27 cellular contexts compared by ENCODE assay signal in genomic region chr1:30680429-30680828, GRCh38. TPM values are rescaled to one million over a fixed set of nuclear protein-coding genes. Genes with fewer than 3 reads are reported as not detected.
DNase-seq lines count a peak whose midpoint lies in the region; ATAC-seq and TF ChIP-seq lines count a peak whose summit lies in the region.
"Had no signal": no experiment of that assay in that cellular context is flagged by ENCODE, and none has a peak within 500 bp of the region (broad histone marks: within the 10 kb centered on the region; RNA-seq: fewer than 3 reads in every experiment).

No MANE protein-coding gene starts in this region.

- H3K23ac ChIP-seq in neuronal stem cell (ENCODE audit: low read depth, low read length, poor library complexity): no peak overlapping the region

- no peak overlapping the region for H2BK12ac ChIP-seq in neuronal stem cell (ENCODE audit: low read length)

- no peak overlapping the region for H4K91ac ChIP-seq in neuronal stem cell (ENCODE audit: low read depth, low read length, poor library complexity)

- no peak for TF ChIP-seq CTCF in gastroesophageal sphincter (IDR thresholded peaks at IDR 0.05)

- peaks cover 7% of the 10 kb centered on the region for H3K4me1 Mint-ChIP-seq in T-helper 17 cell

- intact Hi-C loops in cardiac septum (cut with DNase I): no loop called here
- intact Hi-C loops in right cardiac atrium (cut with DNase I): no loop called here

- H3K4me3 ChIP-seq in right cardiac atrium (ENCODE audit: low read length) (no peak overlapping the region), gastroesophageal sphincter (no peak overlapping the region), neuronal stem cell (ENCODE audit: low read length in 2 of 2) (no peak overlapping the region)
- H3K4me3 ChIP-seq: GM23248 had no signal

- H3K9ac ChIP-seq in neuronal stem cell (ENCODE audit: low read depth, low read length, poor library complexity): no peak overlapping the region
- H3K9ac ChIP-seq: GM23248 had no signal

- no peaks in the 10 kb centered on the region for H3K79me1 ChIP-seq in neuronal stem cell (ENCODE audit: low read depth, low read length)

- peaks cover 60% of the 10 kb centered on the region for H3K27me3 Mint-ChIP-seq in T-helper 17 cell

- no peaks in the 10 kb centered on the region for H3K27me3 ChIP-seq in right cardiac atrium (ENCODE audit: control insufficient read depth, insufficient read depth)
- H3K27me3 ChIP-seq in gastroesophageal sphincter: peaks cover 31% of the 10 kb centered on the region
- H3K27me3 ChIP-seq in neuronal stem cell (ENCODE audit: control insufficient read depth in 3 of 3, insufficient read depth in 3 of 3, low read depth in 1 of 3, low read length in 3 of 3): peaks cover 0 to 33% (median 4%) of the 10 kb centered on the region in 3 experiments

- H2AK5ac ChIP-seq in neuronal stem cell (ENCODE audit: low read depth, low read length): no peak overlapping the region

- peaks cover 7% of the 10 kb centered on the region for H3K36me3 Mint-ChIP-seq in T-helper 17 cell (ENCODE audit: low read depth)
- H3K36me3 Mint-ChIP-seq: CD8-positive, alpha-beta T cell had no signal

- H3K9me3 ChIP-seq in right cardiac atrium (ENCODE audit: control insufficient read depth, low read length): no peaks in the 10 kb centered on the region
- peaks cover 0 to 3% (median 0%) of the 10 kb centered on the region in 3 donors for H3K9me3 ChIP-seq in gastroesophageal sphincter
- H3K9me3 ChIP-seq in neuronal stem cell (replicated peaks in 1 of 2; ENCODE audit: control insufficient read depth in 2 of 2, insufficient read depth in 1 of 2, low read depth in 1 of 2, low read length in 2 of 2): peaks cover 0 to 7% of the 10 kb centered on the region in 2 donors
- H3K9me3 ChIP-seq in T-helper 17 cell (ENCODE audit: control insufficient read depth, low read length, poor library complexity, severe bottlenecking): no peaks in the 10 kb centered on the region
- H3K9me3 ChIP-seq: Caco-2 had no signal

- DNase-seq in cardiac septum (ENCODE audit: low spot score): peak; percentile 57
- DNase-seq in right cardiac atrium: no peak
- DNase-seq in neuronal stem cell (ENCODE audit: low spot score): no peak
- DNase-seq in NCI-H748 treated with DMSO at 0.1 percent for 48 hours (lab: John Stamatoyannopoulos, UW): no peak
- DNase-seq in T-helper 17 cell: no peak
- DNase-seq: C1 segment of cervical spinal cord; Caco-2; CD8-positive, alpha-beta T cell; DMS79; EL; GDM1; GM23248; H9; KBM-7; NCI-H1105 treated with DMSO at 0.1 percent for 48 hours; NCI-H146; NCI-H1930; NCI-H2107; NCI-H446; NCI-H524 treated with DMSO at 0.1 percent for 48 hours; NCI-H82; NK-92 treated with Interleukin-12 subunit alpha and Interleukin-12 subunit beta, amount 100 ng/mL, for 24 hours; PC-3; SHP77 had no signal

- no peak overlapping the region for H2BK15ac ChIP-seq in neuronal stem cell (ENCODE audit: low read length)

- no peak for TF ChIP-seq EP300 in gastroesophageal sphincter (IDR thresholded peaks at IDR 0.05)

- H3K4ac ChIP-seq in neuronal stem cell (ENCODE audit: low read length): no peak overlapping the region

- H3K36me3 ChIP-seq in gastroesophageal sphincter (no peaks in the 10 kb centered on the region), neuronal stem cell (replicated peaks in 1 of 2; ENCODE audit: control insufficient read depth in 2 of 2, insufficient read depth in 2 of 2, low read length in 2 of 2) (no peaks in the 10 kb centered on the region)

- ATAC-seq in right cardiac atrium (no peak), gastroesophageal sphincter (peak; percentile 29), GM21526 (IDR thresholded peaks at IDR 0.05; ENCODE audit: low FRiP score, unreplicated experiment) (no peak), T-helper 17 cell (no peak)
- ATAC-seq: CD8-positive, alpha-beta T cell; PC-3 had no signal

- H3K27ac ChIP-seq in right cardiac atrium (ENCODE audit: low read length): no peak overlapping the region
- H3K27ac ChIP-seq in gastroesophageal sphincter: peak overlapping the region in 1 of 4 donors; percentile 33
- no peak overlapping the region for H3K27ac ChIP-seq in neuronal stem cell (replicated peaks; ENCODE audit: low read length)
- H3K27ac ChIP-seq: GM23248 had no signal

- peak overlapping the region; percentile 78 for H3K14ac ChIP-seq in neuronal stem cell (ENCODE audit: low read length)

- H3K4me2 ChIP-seq in neuronal stem cell (ENCODE audit: insufficient read depth, low read length, poor library complexity, severe bottlenecking): no peak overlapping the region

- TF ChIP-seq POLR2A in gastroesophageal sphincter (IDR thresholded peaks at IDR 0.05): no peak

- H4K8ac ChIP-seq in neuronal stem cell (ENCODE audit: low read depth, low read length): no peak overlapping the region

- H3K18ac ChIP-seq in neuronal stem cell (ENCODE audit: low read length): peak overlapping the region; percentile 77

- no peak overlapping the region for H2BK5ac ChIP-seq in neuronal stem cell (ENCODE audit: low read length)

- H2BK120ac ChIP-seq in neuronal stem cell (ENCODE audit: low read depth, low read length): no peak overlapping the region

- H2AFZ ChIP-seq in neuronal stem cell (ENCODE audit: low read length): no peak overlapping the region
- H2AFZ ChIP-seq: GM23248 had no signal

- no peak overlapping the region for H3K4me3 Mint-ChIP-seq in T-helper 17 cell
- H3K4me3 Mint-ChIP-seq: CD8-positive, alpha-beta T cell; H9 had no signal

- 75% methylated on average over 7 of the region's 7 CpGs for WGBS in right cardiac atrium
- WGBS in gastroesophageal sphincter (ENCODE audit: low coverage in 1 of 2), 2 donors: 60% methylated on average over 1 of the region's 7 CpGs; no CpG with 5 or more reads in 1 of the 2 donors
- WGBS in neuronal stem cell (ENCODE audit: extremely low coverage in 2 of 2, insufficient read length in 2 of 2, insufficient replicate concordance in 1 of 2), 2 donors: no CpG with 5 or more reads among the region's 7 CpGs

- no peak overlapping the region for H3K27ac Mint-ChIP-seq in T-helper 17 cell
- H3K27ac Mint-ChIP-seq: CD8-positive, alpha-beta T cell; H9 had no signal

- H3K4me1 ChIP-seq in right cardiac atrium (ENCODE audit: control insufficient read depth, insufficient read depth, low read length): no peaks in the 10 kb centered on the region
- H3K4me1 ChIP-seq in gastroesophageal sphincter: peaks cover 0 to 16% (median 4%) of the 10 kb centered on the region in 3 donors
- H3K4me1 ChIP-seq in neuronal stem cell (ENCODE audit: control insufficient read depth in 2 of 2, insufficient read depth in 1 of 2, low read depth in 1 of 2, low read length in 2 of 2): peaks cover 0 to 5% of the 10 kb centered on the region in 2 donors
- H3K4me1 ChIP-seq: Caco-2 had no signal

RNA-seq across cellular contexts. Expression of gene MATN1, which starts 43.0 kb away (rescaled TPM):
- not detected for total RNA-seq in cardiac septum
- total RNA-seq in right cardiac atrium: not detected
- polyA plus RNA-seq in right cardiac atrium: 0.07 TPM
- total RNA-seq in gastroesophageal sphincter: not detected
- 0.04 TPM for polyA plus RNA-seq in neuronal stem cell (2013, experiment 1 of 2)
- 0.01 TPM for polyA plus RNA-seq in neuronal stem cell (2013, experiment 2 of 2)
- total RNA-seq in T-helper 17 cell: 1 to 10 TPM; 2.1 to 3.7 TPM
- total RNA-seq: A673, Caco-2, H9, PC-3 had no signal
- polyA plus RNA-seq: GM23248 had no signal
